Comparison of ENCODE assay signal across 8 cellular contexts in genomic region chr7:140478361-140479061, GRCh38. TPM values are rescaled to one million over a fixed set of nuclear protein-coding genes. Genes with fewer than 3 reads are reported as not detected.
DNase-seq lines count a peak whose midpoint lies in the region; ATAC-seq and TF ChIP-seq lines count a peak whose summit lies in the region.

No MANE protein-coding gene starts in this region.

- H3K36me3 Mint-ChIP-seq in CD8-positive, alpha-beta memory T cell: peaks cover 0 to 12% (median 2%) of the 10 kb centered on the region in 3 donors
- H3K36me3 Mint-ChIP-seq in activated naive CD8-positive, alpha-beta T cell treated with anti-CD3 and anti-CD28 coated beads for 36 hours: peaks cover 2% of the 10 kb centered on the region

- peak; percentile 14 for ATAC-seq in GM19467 (IDR thresholded peaks at IDR 0.05; ENCODE audit: unreplicated experiment)
- peak; percentile 19 for ATAC-seq in HG03571 (IDR thresholded peaks at IDR 0.05; ENCODE audit: unreplicated experiment)
- ATAC-seq in heart right ventricle: peak; percentile 15 to 43 (median 22)

- peak overlapping the region; percentile 91 for H3K4me2 ChIP-seq in parathyroid adenoma (ENCODE audit: low read length)

- H3K9me3 ChIP-seq in CD8-positive, alpha-beta memory T cell (ENCODE audit: low read length): no peaks in the 10 kb centered on the region
- H3K9me3 ChIP-seq in heart right ventricle (no peaks in the 10 kb centered on the region), parathyroid adenoma (ENCODE audit: control insufficient read depth, low read length) (no peaks in the 10 kb centered on the region)

- peak overlapping the region; percentile 88 for H3K27ac ChIP-seq in CD8-positive, alpha-beta memory T cell (ENCODE audit: low read depth, low read length)
- H3K27ac ChIP-seq in RWPE1: peak overlapping the region; percentile 90
- H3K27ac ChIP-seq in heart right ventricle: peak overlapping the region; percentile 16 to 94 (median 90)
- H3K27ac ChIP-seq in parathyroid adenoma: peak overlapping the region; percentile 93

- H3K4me3 ChIP-seq in CD8-positive, alpha-beta memory T cell (ENCODE audit: low read length): peak overlapping the region; percentile 75
- H3K4me3 ChIP-seq in heart right ventricle (peak overlapping the region; percentile 69 to 99 (median 96)), parathyroid adenoma (ENCODE audit: low read depth, low read length) (peak overlapping the region; percentile 88)

- peaks cover 26% of the 10 kb centered on the region for H3K4me1 ChIP-seq in CD8-positive, alpha-beta memory T cell (ENCODE audit: insufficient read depth, low read length)
- H3K4me1 ChIP-seq in heart right ventricle (peaks cover 4 to 38% (median 27%) of the 10 kb centered on the region in 9 donors), parathyroid adenoma (peaks cover 4% of the 10 kb centered on the region)

- peaks cover 38% of the 10 kb centered on the region for H3K79me2 ChIP-seq in parathyroid adenoma

- peak overlapping the region; percentile 82 for H3K9ac ChIP-seq in parathyroid adenoma

- no peaks in the 10 kb centered on the region for H3K36me3 ChIP-seq in CD8-positive, alpha-beta memory T cell (ENCODE audit: insufficient read depth, low read length)
- H3K36me3 ChIP-seq in heart right ventricle (peaks cover 0 to 6% (median 0%) of the 10 kb centered on the region in 9 donors), parathyroid adenoma (ENCODE audit: control insufficient read depth, insufficient read depth, low read length) (no peaks in the 10 kb centered on the region)

- peak overlapping the region; percentile 75 to 97 (median 90) for H3K27ac Mint-ChIP-seq in CD8-positive, alpha-beta memory T cell
- H3K27ac Mint-ChIP-seq in activated naive CD8-positive, alpha-beta T cell treated with anti-CD3 and anti-CD28 coated beads for 36 hours: peak overlapping the region; percentile 85

- 0 to 1% methylated on average over 49 to 64 of the region's 64 CpGs for WGBS in heart right ventricle, 2 donors

- POLR2A ChIA-PET in CD8-positive, alpha-beta memory T cell (lab: Charles Lee): interaction anchor here (0.7 to 1.3 kb wide), 8 partner anchors 10 to 536 kb away, joined by 3 to 6 read pairs (median 3); partner anchors contain the start of gene MRPS33
- POLR2A ChIA-PET in RWPE1 (lab: Yijun Ruan, JAX; ENCODE audit: low non-redundant PET): no interaction called here

- CTCF ChIA-PET in CD8-positive, alpha-beta memory T cell (lab: Charles Lee): interaction anchor here (0.9 to 5.2 kb wide), 5 partner anchors 8 to 195 kb away, joined by 3 to 83 read pairs (median 3); partner anchors contain the start of gene ADCK2
- CTCF ChIA-PET in RWPE1 (lab: Yijun Ruan, JAX): interaction anchor here (0.7 kb wide), 1 partner anchor 236 kb away, joined by 4 read pairs; no protein-coding TSS in a partner anchor

- DNase-seq in CD8-positive, alpha-beta memory T cell: peak in 3 of 5 donors; percentile 15 to 58 (median 38)
- DNase-seq in RWPE1 (ENCODE audit: low spot score) (peak; percentile 37), heart right ventricle (peak; percentile 23 to 39), cortex of kidney (lab: John Stamatoyannopoulos, UW) (no peak)
- peak; percentile 62 for DNase-seq in activated naive CD8-positive, alpha-beta T cell treated with anti-CD3 and anti-CD28 coated beads for 36 hours

- H3K4me3 Mint-ChIP-seq in CD8-positive, alpha-beta memory T cell: peak overlapping the region; percentile 85 to 100 (median 94)
- peak overlapping the region; percentile 94 for H3K4me3 Mint-ChIP-seq in activated naive CD8-positive, alpha-beta T cell treated with anti-CD3 and anti-CD28 coated beads for 36 hours

- TF ChIP-seq CTCF in RWPE1 (conservative IDR thresholded peaks at IDR 0.05; ENCODE audit: low read depth) (no peak), heart right ventricle (IDR thresholded peaks at IDR 0.05) (no peak), parathyroid adenoma (IDR thresholded peaks at IDR 0.05) (no peak)

- H3K4me1 Mint-ChIP-seq in CD8-positive, alpha-beta memory T cell: peaks cover 24 to 36% (median 34%) of the 10 kb centered on the region in 3 donors
- H3K4me1 Mint-ChIP-seq in activated naive CD8-positive, alpha-beta T cell treated with anti-CD3 and anti-CD28 coated beads for 36 hours: peaks cover 29% of the 10 kb centered on the region

- intact Hi-C loops in heart right ventricle (cut with DNase I): loop anchor here in 8 of 10 donors (2.0 to 10.0 kb wide), 3 partner anchors 174 to 536 kb away; partner anchors contain the start of gene MRPS33 (in 2 of the 8)

- peak overlapping the region; percentile 54 for H2AFZ ChIP-seq in parathyroid adenoma

- H3K9me3 Mint-ChIP-seq in CD8-positive, alpha-beta memory T cell: no peaks in the 10 kb centered on the region
- H3K9me3 Mint-ChIP-seq in activated naive CD8-positive, alpha-beta T cell treated with anti-CD3 and anti-CD28 coated beads for 36 hours: no peaks in the 10 kb centered on the region

- H3K27me3 ChIP-seq in CD8-positive, alpha-beta memory T cell (ENCODE audit: insufficient read depth, low read length, poor library complexity, severe bottlenecking): no peaks in the 10 kb centered on the region
- H3K27me3 ChIP-seq in heart right ventricle: no peaks in the 10 kb centered on the region
- no peaks in the 10 kb centered on the region for H3K27me3 ChIP-seq in parathyroid adenoma (ENCODE audit: control insufficient read depth, insufficient read depth, low read length)

- peaks cover 0 to 5% of the 10 kb centered on the region in 2 donors for H3K27me3 Mint-ChIP-seq in CD8-positive, alpha-beta memory T cell
- H3K27me3 Mint-ChIP-seq in activated naive CD8-positive, alpha-beta T cell treated with anti-CD3 and anti-CD28 coated beads for 36 hours: no peaks in the 10 kb centered on the region

RNA-seq across cellular contexts. Expression of gene MKRN1, which starts 0.8 kb away (rescaled TPM):
- 10 to 100 TPM; 66.3 to 67.5 TPM for total RNA-seq in CD8-positive, alpha-beta memory T cell
- 115 TPM for polyA plus RNA-seq in CD8-positive, alpha-beta memory T cell
- total RNA-seq in activated naive CD8-positive, alpha-beta T cell treated with anti-CD3 and anti-CD28 coated beads for 36 hours: 10 to 100 TPM; 47.7 to 48.1 TPM
- total RNA-seq in heart right ventricle: 100 to 1,000 TPM in 4 of 10 donors, 10 to 100 TPM in 6; 80.6 to 113 (median 92.0) TPM
- polyA plus RNA-seq in heart right ventricle: 10 to 100 TPM; 38.5 to 42.0 TPM
